ENCODE assay signal across 29 cellular contexts in genomic region chr11:102234779-102235439, GRCh38.
DNase-seq lines count a peak whose midpoint lies in the region; ATAC-seq and TF ChIP-seq lines count a peak whose summit lies in the region.
"Had no signal": no experiment of that assay in that cellular context is flagged by ENCODE, and none has a peak within 500 bp of the region (broad histone marks: within the 10 kb centered on the region; RNA-seq: fewer than 3 reads in every experiment).

No MANE protein-coding gene starts in this region.

- peak overlapping the region in 3 of 5 experiments; percentile 29 to 72 (median 68) for H3K27ac Mint-ChIP-seq in brain
- H3K27ac Mint-ChIP-seq in CD8-positive, alpha-beta T cell, result no peak overlapping the region
- H3K27ac Mint-ChIP-seq: activated B cell treated with CpG ODN at 0.5 μM for 24 hours; activated naive CD8-positive, alpha-beta T cell treated with anti-CD3 and anti-CD28 coated beads, Interleukin-2, amount 10 ng/mL, durations not matched to agents 7 days and 5 days; activated T-helper 2 cell treated with anti-CD3 and anti-CD28 coated beads, Interferon-gamma antibody, Interleukin-2, Interleukin-4, amounts not matched to agents 10 μg/mL and 5 μg/mL and 100 μg/mL, durations not matched to agents 14 hours and 24 hours and 36 hours; B cell; dendritic cell treated with granulocyte-macrophage colony-stimulating factor and Interleukin-4, amounts not matched to agents 40 ng/mL and 50 ng/mL, for 4 days; stimulated activated effector memory CD8-positive, alpha-beta T cell treated with anti-CD3 and anti-CD28 coated beads, Interleukin-12 subunit alpha, Interleukin-12 subunit beta, amount 100 ng/mL, for 72 hours had no signal

- peaks cover under 1% of the 10 kb centered on the region for H3K4me1 ChIP-seq in cardiac muscle cell (ENCODE audit: low read depth)
- H3K4me1 ChIP-seq in mesodermal cell (ENCODE audit: control insufficient read depth, insufficient read depth, low read length, poor library complexity, severe bottlenecking), result peaks cover 3% of the 10 kb centered on the region
- no peaks in the 10 kb centered on the region for H3K4me1 ChIP-seq in CD8-positive, alpha-beta T cell (ENCODE audit: insufficient read depth, low read length)
- H3K4me1 ChIP-seq: testis had no signal

- ATAC-seq in left cardiac atrium, result no peak
- no peak for ATAC-seq in CD8-positive, alpha-beta T cell
- ATAC-seq: heart right ventricle; mucosa of descending colon; SK-N-SH treated with all-trans-retinoic acid at 6 μM for 48 hours; stimulated activated effector memory CD8-positive, alpha-beta T cell treated with anti-CD3 and anti-CD28 coated beads, Interleukin-12 subunit alpha, Interleukin-12 subunit beta, amount 100 ng/mL, for 72 hours had no signal

- TF ChIP-seq CTCF in cardiac muscle cell (IDR thresholded peaks at IDR 0.05; ENCODE audit: low read depth, low read length) (no peak), brain (conservative IDR thresholded peaks at IDR 0.05) (no peak)
- no peak for TF ChIP-seq CTCF in CD8-positive, alpha-beta T cell (IDR thresholded peaks at IDR 0.05)

- H3K27ac ChIP-seq in cardiac muscle cell (peak overlapping the region; percentile 61), mesodermal cell (ENCODE audit: low read depth, low read length, severe bottlenecking) (peak overlapping the region; percentile 3)
- no peak overlapping the region for H3K27ac ChIP-seq in CD8-positive, alpha-beta T cell (ENCODE audit: low read depth, low read length)
- H3K27ac ChIP-seq: heart right ventricle, left ventricle myocardium inferior, testis had no signal

- DNase-seq in cardiac muscle cell (ENCODE audit: low read depth in 1 of 2, low spot score in 1 of 2), result no peak
- DNase-seq in left cardiac atrium, result no peak
- DNase-seq in NAMALWA (ENCODE audit: low spot score), result no peak
- DNase-seq in DMS153 treated with DMSO at 0.1 percent for 48 hours (lab: John Stamatoyannopoulos, UW; ENCODE audit: unreplicated experiment), result no peak
- DNase-seq in Ammon's horn (ENCODE audit: low spot score), result no peak
- no peak for DNase-seq in CD8-positive, alpha-beta T cell
- DNase-seq: 8988T; activated B cell treated with CpG ODN at 0.5 μM for 24 hours; activated CD4-positive, alpha-beta T cell treated with anti-CD3 and anti-CD28 coated beads, Interleukin-2, amount 50 U/mL, for 48 hours; activated CD8-positive, alpha-beta memory T cell treated with anti-CD3 and anti-CD28 coated beads, Interleukin-2, amount 50 U/mL, for 48 hours; activated naive CD8-positive, alpha-beta T cell treated with anti-CD3 and anti-CD28 coated beads, Interleukin-2, amount 10 ng/mL, durations not matched to agents 7 days and 5 days; GOT3; heart right ventricle; KG1; left ventricle myocardium inferior; mucosa of descending colon; NCI-H1694; NCI-H2171 treated with DMSO at 0.1 percent for 48 hours; NCI-H526; stimulated activated CD4-positive, alpha-beta T cell treated with anti-CD3 and anti-CD28 coated beads, Interleukin-1b, Interleukin-23, amount 100 ng/mL, for 48 hours; testis had no signal

- no peaks in the 10 kb centered on the region for H3K27me3 ChIP-seq in cardiac muscle cell
- no peaks in the 10 kb centered on the region for H3K27me3 ChIP-seq in CD8-positive, alpha-beta T cell (ENCODE audit: insufficient read depth, low read length)
- H3K27me3 ChIP-seq: heart right ventricle, testis had no signal

- no peaks in the 10 kb centered on the region for H3K9me3 ChIP-seq in cardiac muscle cell (ENCODE audit: low read depth)
- no peaks in the 10 kb centered on the region for H3K9me3 ChIP-seq in mesodermal cell (ENCODE audit: control insufficient read depth, low read length)
- no peaks in the 10 kb centered on the region for H3K9me3 ChIP-seq in CD8-positive, alpha-beta T cell (ENCODE audit: low read length)
- H3K9me3 ChIP-seq: heart right ventricle, left ventricle myocardium inferior, mucosa of descending colon, testis had no signal

- POLR2A ChIA-PET in CD8-positive, alpha-beta T cell (lab: Charles Lee), result no interaction called here

- CTCF ChIA-PET in CD8-positive, alpha-beta T cell (lab: Charles Lee), result interaction anchor here (1.5 kb wide), 1 partner anchor 9 kb away, joined by 4 read pairs; no protein-coding TSS in a partner anchor

- H3K9me3 Mint-ChIP-seq in brain, result no peaks in the 10 kb centered on the region
- no peaks in the 10 kb centered on the region for H3K9me3 Mint-ChIP-seq in CD8-positive, alpha-beta T cell
- H3K9me3 Mint-ChIP-seq: activated B cell treated with CpG ODN at 0.5 μM for 24 hours; activated naive CD8-positive, alpha-beta T cell treated with anti-CD3 and anti-CD28 coated beads, Interleukin-2, amount 10 ng/mL, durations not matched to agents 7 days and 5 days; activated T-helper 2 cell treated with anti-CD3 and anti-CD28 coated beads, Interferon-gamma antibody, Interleukin-2, Interleukin-4, amounts not matched to agents 10 μg/mL and 5 μg/mL and 100 μg/mL, durations not matched to agents 14 hours and 24 hours and 36 hours; dendritic cell treated with granulocyte-macrophage colony-stimulating factor and Interleukin-4, amounts not matched to agents 40 ng/mL and 50 ng/mL, for 4 days; neural crest cell; stimulated activated effector memory CD8-positive, alpha-beta T cell treated with anti-CD3 and anti-CD28 coated beads, Interleukin-12 subunit alpha, Interleukin-12 subunit beta, amount 100 ng/mL, for 72 hours had no signal

- H3K36me3 ChIP-seq in cardiac muscle cell (peaks cover 10% of the 10 kb centered on the region), mesodermal cell (ENCODE audit: control insufficient read depth, insufficient read depth, low read length) (peaks cover 33% of the 10 kb centered on the region)
- no peaks in the 10 kb centered on the region for H3K36me3 ChIP-seq in CD8-positive, alpha-beta T cell (ENCODE audit: insufficient read depth, low read length)

- intact Hi-C loops in left cardiac atrium (cut with DNase I), result no loop called here
- intact Hi-C loops in CD8-positive, alpha-beta T cell (cut with DNase I, micrococcal nuclease), result no loop called here

- H3K4me3 Mint-ChIP-seq in brain, result no peak overlapping the region
- H3K4me3 Mint-ChIP-seq in CD8-positive, alpha-beta T cell, result no peak overlapping the region
- H3K4me3 Mint-ChIP-seq: activated B cell treated with CpG ODN at 0.5 μM for 24 hours; activated naive CD8-positive, alpha-beta T cell treated with anti-CD3 and anti-CD28 coated beads, Interleukin-2, amount 10 ng/mL, durations not matched to agents 7 days and 5 days; B cell; dendritic cell treated with granulocyte-macrophage colony-stimulating factor and Interleukin-4, amounts not matched to agents 40 ng/mL and 50 ng/mL, for 4 days; neural crest cell; stimulated activated effector memory CD8-positive, alpha-beta T cell treated with anti-CD3 and anti-CD28 coated beads, Interleukin-12 subunit alpha, Interleukin-12 subunit beta, amount 100 ng/mL, for 72 hours had no signal

- peaks cover 16% of the 10 kb centered on the region for H3K4me1 Mint-ChIP-seq in brain
- H3K4me1 Mint-ChIP-seq in CD8-positive, alpha-beta T cell (ENCODE audit: low read depth), result no peaks in the 10 kb centered on the region
- H3K4me1 Mint-ChIP-seq: activated naive CD8-positive, alpha-beta T cell treated with anti-CD3 and anti-CD28 coated beads, Interleukin-2, amount 10 ng/mL, durations not matched to agents 7 days and 5 days; stimulated activated effector memory CD8-positive, alpha-beta T cell treated with anti-CD3 and anti-CD28 coated beads, Interleukin-12 subunit alpha, Interleukin-12 subunit beta, amount 100 ng/mL, for 72 hours had no signal

- H3K4me3 ChIP-seq in cardiac muscle cell, result no peak overlapping the region
- no peak overlapping the region for H3K4me3 ChIP-seq in mesodermal cell (ENCODE audit: extremely low read depth, insufficient read depth, low read length, poor library complexity, severe bottlenecking)
- H3K4me3 ChIP-seq in CD8-positive, alpha-beta T cell (ENCODE audit: low read depth, low read length), result no peak overlapping the region
- H3K4me3 ChIP-seq: heart right ventricle, left ventricle myocardium inferior, mucosa of descending colon, testis had no signal

- 66% methylated on average over 5 of the region's 7 CpGs for WGBS in mesodermal cell (ENCODE audit: insufficient coverage in 2 of 2), 2 experiments

- peaks cover 9% of the 10 kb centered on the region for H3K36me3 Mint-ChIP-seq in brain
- H3K36me3 Mint-ChIP-seq in CD8-positive, alpha-beta T cell, result no peaks in the 10 kb centered on the region
- H3K36me3 Mint-ChIP-seq: activated naive CD8-positive, alpha-beta T cell treated with anti-CD3 and anti-CD28 coated beads, Interleukin-2, amount 10 ng/mL, durations not matched to agents 7 days and 5 days; stimulated activated effector memory CD8-positive, alpha-beta T cell treated with anti-CD3 and anti-CD28 coated beads, Interleukin-12 subunit alpha, Interleukin-12 subunit beta, amount 100 ng/mL, for 72 hours had no signal

- no peaks in the 10 kb centered on the region for H3K27me3 Mint-ChIP-seq in brain
- peaks cover 36% of the 10 kb centered on the region for H3K27me3 Mint-ChIP-seq in CD8-positive, alpha-beta T cell (ENCODE audit: low read depth)
